Comparison of ENCODE assay signal across 8 cellular contexts in the genomic region with DNA sequence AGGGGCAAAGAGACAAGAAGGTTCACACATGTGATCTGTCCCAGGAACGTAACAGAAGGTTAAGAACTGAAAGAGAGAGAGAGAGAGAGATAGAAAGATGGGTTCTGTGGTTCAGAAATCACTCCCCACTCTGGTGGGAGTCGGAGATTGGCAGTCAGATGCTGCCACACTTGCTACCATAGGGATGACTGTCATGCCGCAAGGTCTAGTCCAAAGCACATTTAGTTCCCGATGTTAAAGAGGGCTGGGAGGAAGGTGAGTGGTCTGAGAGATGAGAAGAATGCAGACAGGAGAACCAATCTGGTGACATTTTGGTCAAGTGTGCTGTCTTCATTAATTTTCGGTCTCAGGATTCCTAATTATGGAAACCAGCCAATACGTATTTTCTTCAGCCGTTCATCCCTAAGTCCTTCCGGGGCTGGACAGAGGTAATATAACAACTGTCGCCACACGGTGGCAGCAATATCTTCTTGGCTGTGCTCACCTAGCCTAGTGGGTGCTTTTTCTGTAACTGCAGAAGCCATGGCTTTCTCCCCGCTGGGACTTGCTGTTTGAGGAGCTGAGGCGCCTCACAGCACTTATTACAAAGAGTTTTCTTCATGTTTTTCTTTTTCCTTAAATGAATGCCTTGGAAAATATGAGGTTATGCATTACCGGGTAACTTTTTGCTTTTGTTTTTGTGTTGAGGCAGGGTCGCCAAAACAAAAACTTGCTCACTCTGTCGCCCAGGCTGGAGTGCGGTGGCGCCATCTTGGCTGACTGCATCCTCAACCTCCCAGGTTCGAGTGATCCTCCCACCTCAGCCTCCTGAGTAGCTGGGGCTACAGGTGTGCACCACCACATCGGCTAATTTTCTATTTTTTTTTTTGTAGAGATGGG. TPM values are rescaled to one million over a fixed set of nuclear protein-coding genes. Genes with fewer than 3 reads are reported as not detected.
A peak's percentile ranks its signal among the peaks of the same experiment; 100 is the strongest.
DNase-seq lines count a peak whose midpoint lies in the region; ATAC-seq, FAIRE-seq and TF ChIP-seq lines count a peak whose summit lies in the region.

No MANE protein-coding gene starts in this region.

- intact Hi-C loops in tibial artery (cut with DNase I; ENCODE audit: low total_unique reads) = no loop called here

- H3K27me3 Mint-ChIP-seq in activated T-cell treated with anti-CD3 and anti-CD28 coated beads, Interleukin-2, amount 50 U/mL, for 4 hours (ENCODE audit: low read depth) = peaks cover 27% of the 10 kb centered on the region

- H3K9me3 ChIP-seq in DOHH2 (ENCODE audit: control insufficient read depth, insufficient read depth, low read length) = no peaks in the 10 kb centered on the region
- H3K9me3 ChIP-seq in osteoblast (ENCODE audit: low read depth, low read length) = no peaks in the 10 kb centered on the region
- H3K9me3 ChIP-seq in tibial artery = no peaks in the 10 kb centered on the region

- peak; percentile 57 for DNase-seq in Jurkat, Clone E6-1 (ENCODE audit: low read depth, low spot score)
- DNase-seq in RCC 7860 (ENCODE audit: low spot score) (peak; percentile 26), fibroblast of the aortic adventitia (ENCODE audit: low read depth) (peak; percentile 73), osteoblast (ENCODE audit: insufficient read length, low spot score, missing footprints) (peak; percentile 85), tibial artery (peak in 1 of 2 donors; percentile 59)
- peak; percentile 40 for DNase-seq in activated T-cell treated with anti-CD3 and anti-CD28 coated beads, Interleukin-2, amount 50 U/mL, for 4 hours

- H3K9me2 ChIP-seq in DOHH2 (replicated peaks; ENCODE audit: control insufficient read depth, low read length) = no peaks in the 10 kb centered on the region

- H3K4me3 Mint-ChIP-seq in activated T-cell treated with anti-CD3 and anti-CD28 coated beads, Interleukin-2, amount 50 U/mL, for 4 hours = no peak overlapping the region

- H3K27me3 ChIP-seq in DOHH2 (ENCODE audit: control insufficient read depth, low read length) = no peaks in the 10 kb centered on the region
- peaks cover 5% of the 10 kb centered on the region for H3K27me3 ChIP-seq in osteoblast (ENCODE audit: insufficient read depth, low read length)
- peaks cover 0 to 10% of the 10 kb centered on the region in 2 donors for H3K27me3 ChIP-seq in tibial artery

- peak; percentile 85 for ATAC-seq in GM21737 (IDR thresholded peaks at IDR 0.05; ENCODE audit: unreplicated experiment)
- peak; percentile 82 to 86 for ATAC-seq in activated T-cell treated with anti-CD3 and anti-CD28 coated beads, Interleukin-2, amount 50 U/mL, for 4 hours

- no peaks in the 10 kb centered on the region for H3K4me1 ChIP-seq in DOHH2 (ENCODE audit: control insufficient read depth, low read length)
- no peaks in the 10 kb centered on the region for H3K4me1 ChIP-seq in osteoblast (ENCODE audit: insufficient read depth, low read length)
- H3K4me1 ChIP-seq in tibial artery = peaks cover 0 to 3% (median 0%) of the 10 kb centered on the region in 4 donors

- H3K4me2 ChIP-seq in DOHH2 (ENCODE audit: low read length) (peak overlapping the region; percentile 29; the same call in 1 of the 2 replicates), osteoblast (ENCODE audit: insufficient read depth, low read length) (peak overlapping the region; percentile 6)

- H3K36me3 Mint-ChIP-seq in activated T-cell treated with anti-CD3 and anti-CD28 coated beads, Interleukin-2, amount 50 U/mL, for 4 hours (ENCODE audit: insufficient read depth) = no peaks in the 10 kb centered on the region

- H3K4me3 ChIP-seq in DOHH2 (ENCODE audit: low read length) (no peak overlapping the region), fibroblast of the aortic adventitia (ENCODE audit: low read depth, low read length) (no peak overlapping the region), osteoblast (ENCODE audit: insufficient read depth, low read length) (no peak overlapping the region), tibial artery (no peak overlapping the region)
- no peak overlapping the region for H3K4me3 ChIP-seq in Jurkat, Clone E6-1 (ENCODE audit: low read length)

- no peaks in the 10 kb centered on the region for H4K20me1 ChIP-seq in DOHH2 (ENCODE audit: control insufficient read depth, insufficient read depth, low read depth, low read length)
- H4K20me1 ChIP-seq in osteoblast (ENCODE audit: insufficient read depth, low read length) = no peaks in the 10 kb centered on the region

- H3K79me2 ChIP-seq in DOHH2 (ENCODE audit: control insufficient read depth, low read length) (no peaks in the 10 kb centered on the region), osteoblast (ENCODE audit: insufficient read depth, low read length) (no peaks in the 10 kb centered on the region)

- FAIRE-seq in RCC 7860 (lab: Jason Lieb, UNC) = no peak

- no peaks in the 10 kb centered on the region for H3F3A ChIP-seq in DOHH2 (ENCODE audit: control insufficient read depth, insufficient read depth)

- H3K27ac ChIP-seq in DOHH2 (ENCODE audit: low read depth, low read length) (no peak overlapping the region), osteoblast (ENCODE audit: low read depth, low read length) (no peak overlapping the region), tibial artery (no peak overlapping the region)

- H3K9me3 Mint-ChIP-seq in activated T-cell treated with anti-CD3 and anti-CD28 coated beads, Interleukin-2, amount 50 U/mL, for 4 hours = no peaks in the 10 kb centered on the region

- H3K4me1 Mint-ChIP-seq in activated T-cell treated with anti-CD3 and anti-CD28 coated beads, Interleukin-2, amount 50 U/mL, for 4 hours (ENCODE audit: low read depth) = peaks cover 2% of the 10 kb centered on the region

- H2AFZ ChIP-seq in osteoblast (ENCODE audit: low read length) = no peak overlapping the region

- H3K36me3 ChIP-seq in DOHH2 (ENCODE audit: control insufficient read depth, low read length) (no peaks in the 10 kb centered on the region), osteoblast (ENCODE audit: insufficient read depth, low read length) (no peaks in the 10 kb centered on the region), tibial artery (no peaks in the 10 kb centered on the region)

- TF ChIP-seq CTCF in DOHH2 (IDR thresholded peaks at IDR 0.05; ENCODE audit: low read depth, low read length, poor library complexity, severe bottlenecking) = peak; percentile 70
- TF ChIP-seq CTCF in fibroblast of the aortic adventitia (IDR thresholded peaks at IDR 0.05; ENCODE audit: insufficient read depth, low read length) = peak; percentile 55
- TF ChIP-seq CTCF in osteoblast (IDR thresholded peaks at IDR 0.05; ENCODE audit: extremely low read depth, low read depth, low read length) = peak; percentile 79
- TF ChIP-seq CTCF in tibial artery (IDR thresholded peaks at IDR 0.05) = peak; percentile 33 to 41

RNA-seq across cellular contexts. Expression of a gene that starts 46.0 kb away (rescaled TPM):
- polyA plus RNA-seq in Jurkat, Clone E6-1 (2012; ENCODE audit: insufficient read depth, insufficient read length) = not detected
- total RNA-seq in activated T-cell treated with anti-CD3 and anti-CD28 coated beads, Interleukin-2, amount 50 U/mL, for 4 hours = not detected
- total RNA-seq in fibroblast of the aortic adventitia (ENCODE audit: low replicate concordance) (not detected in 2 replicates), osteoblast (not detected in 2 replicates)
